In the genomic region with DNA sequence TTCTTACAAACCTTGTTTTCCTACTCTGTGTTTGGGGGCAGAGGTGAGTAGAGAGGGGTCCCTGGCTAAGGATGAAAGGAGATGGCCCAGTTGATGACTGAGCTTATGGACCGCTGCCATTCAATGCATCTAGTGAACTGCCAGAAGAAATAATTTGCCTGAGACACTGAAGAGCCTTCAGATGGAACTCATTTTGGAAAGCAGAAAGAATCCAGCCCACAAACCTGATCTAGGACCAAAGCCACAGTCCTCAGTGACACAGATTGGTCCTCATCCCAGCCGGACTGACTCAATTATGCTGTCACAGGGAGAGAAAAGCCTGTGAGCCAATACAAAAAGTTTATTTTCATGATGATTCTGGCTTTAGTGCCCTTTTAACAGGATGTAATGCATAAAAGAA, we compare ENCODE assay signal across 25 cellular contexts.
"Had no signal": no experiment of that assay in that cellular context is flagged by ENCODE, and none has a peak within 500 bp of the region (broad histone marks: within the 10 kb centered on the region; RNA-seq: fewer than 3 reads in every experiment).

No MANE protein-coding gene starts in this region.

- H3K4me1 ChIP-seq: colonic mucosa had no signal

- H3K27ac ChIP-seq: adrenal gland, cardiac muscle cell, colonic mucosa, stomach, suprapubic skin, tibial artery, WERI-Rb-1 had no signal

- H3K9me3 ChIP-seq: adrenal gland, colonic mucosa, stomach, suprapubic skin, tibial artery had no signal

- H3K27me3 ChIP-seq: adrenal gland, cardiac muscle cell, colonic mucosa, stomach, suprapubic skin, tibial artery had no signal

- DNase-seq: activated CD4-positive, alpha-beta T cell treated with anti-CD3 and anti-CD28 coated beads for 48 hours; activated CD4-positive, alpha-beta T cell treated with anti-CD3 and anti-CD28 coated beads, Interleukin-2, amount 50 U/mL, for 48 hours; activated CD8-positive, alpha-beta memory T cell treated with anti-CD3 and anti-CD28 coated beads, Interleukin-2, amount 50 U/mL, for 4 hours; activated effector memory CD4-positive, alpha-beta T cell treated with anti-CD3 and anti-CD28 coated beads, Interleukin-2, amount 50 U/mL, for 16 hours; activated naive CD4-positive, alpha-beta T cell treated with anti-CD3 and anti-CD28 coated beads for 36 hours; activated naive CD8-positive, alpha-beta T cell treated with anti-CD3 and anti-CD28 coated beads for 36 hours; activated T-cell treated with anti-CD3 and anti-CD28 coated beads, Interleukin-2, amount 50 U/mL, for 1 hour; adrenal gland; aorta; cerebellar nuclear complex; colonic mucosa; effector memory CD8-positive, alpha-beta T cell; immature natural killer cell; kidney; naive thymus-derived CD4-positive, alpha-beta T cell; nucleus accumbens; right cardiac atrium; stimulated activated CD4-positive, alpha-beta T cell treated with anti-CD3 and anti-CD28 coated beads, Interleukin-4, amount 100 ng/mL, for 24 hours; stomach; tibial artery; WERI-Rb-1 had no signal

- ATAC-seq: activated CD4-positive, CD25-positive, alpha-beta regulatory T cell treated with anti-CD3 and anti-CD28 coated beads, Interleukin-2, amount 50 U/mL, for 24 hours; effector memory CD8-positive, alpha-beta T cell; naive thymus-derived CD4-positive, alpha-beta T cell; right cardiac atrium; stimulated activated memory B cell treated with anti-CD40 and anti-IgM and Interleukin-4, amounts not matched to agents 10 μg/mL and 1 μg/mL and 100 μg/mL, for 72 hours had no signal

- H3K4me3 ChIP-seq: adrenal gland, cardiac muscle cell, colonic mucosa, stomach, suprapubic skin, tibial artery had no signal

- H3K36me3 ChIP-seq: adrenal gland, cardiac muscle cell, colonic mucosa, stomach, suprapubic skin, tibial artery, WERI-Rb-1 had no signal
